In the genomic region with DNA sequence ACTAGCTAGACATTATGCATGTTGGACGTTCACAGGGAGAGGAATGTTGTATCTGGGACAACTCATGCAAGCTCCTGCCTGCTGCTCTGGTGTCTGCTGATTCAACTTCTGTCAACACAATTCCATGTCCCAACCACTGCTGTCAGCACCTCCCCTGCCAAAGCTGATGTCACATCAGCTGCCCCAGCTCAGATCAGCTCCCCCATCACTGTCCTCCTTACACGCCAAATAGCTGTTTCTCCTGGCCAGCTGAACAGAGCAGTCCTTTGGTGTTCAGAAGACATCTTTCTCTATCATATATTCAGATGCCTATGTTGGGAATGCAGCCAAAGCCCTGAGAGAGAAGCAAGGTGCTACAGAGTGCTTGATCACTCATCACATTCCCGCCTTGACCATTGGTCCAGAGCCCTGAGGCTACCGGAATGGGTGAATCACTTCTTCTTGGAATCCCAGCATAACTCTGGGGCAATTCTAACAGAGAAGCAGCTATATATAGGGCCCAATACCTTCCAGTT, we compare ENCODE assay signal across 11 cellular contexts.
DNase-seq lines count a peak whose midpoint lies in the region; ATAC-seq, FAIRE-seq and TF ChIP-seq lines count a peak whose summit lies in the region.
"Had no signal": no experiment of that assay in that cellular context is flagged by ENCODE, and none has a peak within 500 bp of the region (broad histone marks: within the 10 kb centered on the region; RNA-seq: fewer than 3 reads in every experiment).

No MANE protein-coding gene starts in this region.

- peak; percentile 74 to 81 for ATAC-seq in lower lobe of right lung
- ATAC-seq in GM19395 (IDR thresholded peaks at IDR 0.05; ENCODE audit: unreplicated experiment), result no peak
- ATAC-seq in GM21619 (IDR thresholded peaks at IDR 0.05; ENCODE audit: unreplicated experiment), result no peak
- ATAC-seq: HepG2 had no signal

- H3K4me1 ChIP-seq in lower lobe of right lung, result no peaks in the 10 kb centered on the region

- no peak for FAIRE-seq in GM19239 (lab: Jason Lieb, UNC)
- FAIRE-seq: HepG2 had no signal

- in situ Hi-C loops in ACHN (cut with HindIII; ENCODE audit: low pct_ligation_motif_present, low pct_unique_long_range_greater_than_20kb, low sequenced_read_pairs), result no loop called here

- H3K27ac ChIP-seq in dorsolateral prefrontal cortex, result peak overlapping the region in 2 of 59 donors; percentile 18 to 28
- no peak overlapping the region for H3K27ac ChIP-seq in lower lobe of right lung

- H3K9me3 ChIP-seq in lower lobe of right lung, result no peaks in the 10 kb centered on the region

- H3K27me3 ChIP-seq in dorsolateral prefrontal cortex (no peaks in the 10 kb centered on the region), lower lobe of right lung (ENCODE audit: low read depth) (no peaks in the 10 kb centered on the region)

- no peaks in the 10 kb centered on the region for H3K36me3 ChIP-seq in lower lobe of right lung

- DNase-seq in ACHN, result peak; percentile 50
- peak; percentile 98 for DNase-seq in M059J (ENCODE audit: low read depth)
- peak in 7 of 10 donors; percentile 38 to 67 (median 51) for DNase-seq in dorsolateral prefrontal cortex
- no peak for DNase-seq in lower lobe of right lung
- DNase-seq in activated CD4-positive, alpha-beta T cell treated with anti-CD3 and anti-CD28 coated beads, Interleukin-2, amount 50 U/mL, for 48 hours, result no peak
- no peak for DNase-seq in GM19239 (ENCODE audit: insufficient read length, low spot score)
- DNase-seq: activated CD4-positive, alpha-beta T cell treated with anti-CD3 and anti-CD28 coated beads for 4 hours; C1 segment of cervical spinal cord had no signal

- TF ChIP-seq CTCF in dorsolateral prefrontal cortex (IDR thresholded peaks at IDR 0.05 in 54 of 56, conservative IDR thresholded peaks at IDR 0.05 in 2 of 56; ENCODE audit: low read depth in 1 of 56, partially characterized antibody in 56 of 56) (no peak), lower lobe of right lung (IDR thresholded peaks at IDR 0.05) (no peak)

- H3K4me3 ChIP-seq in dorsolateral prefrontal cortex (no peak overlapping the region), lower lobe of right lung (no peak overlapping the region)

- intact Hi-C loops in dorsolateral prefrontal cortex (cut with DNase I) (no loop called here), lower lobe of right lung (cut with DNase I) (no loop called here)

Comparison
In these comparisons a context has a peak if more than half of its experiments do, and no peak if none do; other contexts are left out.
1. DNase-seq: peak in ACHN (single experiment), M059J (single experiment) and dorsolateral prefrontal cortex (7 of 10); none in lower lobe of right lung (single experiment), activated CD4-positive, alpha-beta T cell treated with anti-CD3 and anti-CD28 coated beads, Interleukin-2, amount 50 U/mL, for 48 hours (0 of 2) and GM19239 (single experiment).
2. ATAC-seq: peak in lower lobe of right lung (2 of 2); none in GM19395 (single experiment) and GM21619 (single experiment).